ENCODE assay signal across 9 cellular contexts in the genomic region with DNA sequence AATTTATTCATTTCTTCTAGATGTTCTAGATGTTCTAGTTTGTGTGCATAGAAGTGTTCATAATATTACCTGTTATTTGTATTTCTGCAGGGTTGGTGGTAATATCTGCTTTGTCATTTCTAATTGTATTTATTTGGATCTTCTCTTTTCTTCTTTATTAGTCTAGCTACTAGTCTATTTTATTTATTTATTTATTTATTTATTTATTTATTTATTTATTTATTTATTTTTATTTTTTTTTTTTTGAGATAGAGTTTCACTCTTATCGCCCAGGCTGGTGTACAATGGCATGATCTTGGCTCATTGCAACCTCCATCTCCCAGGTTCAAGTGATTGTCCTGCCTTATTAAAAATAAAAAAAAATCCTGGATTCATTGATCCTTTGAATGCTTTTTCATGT.
"Had no signal": no experiment of that assay in that cellular context is flagged by ENCODE, and none has a peak within 500 bp of the region (broad histone marks: within the 10 kb centered on the region; RNA-seq: fewer than 3 reads in every experiment).

No MANE protein-coding gene starts in this region.

- H3K27ac ChIP-seq: GM23248 had no signal

- DNase-seq: GM23248, H7, H9, HCEC 1CT, HFFc6 had no signal

- FAIRE-seq: H1 had no signal

- H3K36me3 ChIP-seq: HAP-1 had no signal

- H3K4me2 ChIP-seq: GM23338 had no signal

- H3K4me1 ChIP-seq: HAP-1 had no signal

- H3K4me3 ChIP-seq: GM23248, GM23338, HAP-1 had no signal

- ATAC-seq: GM23338, HCT116 had no signal
